29 cellular contexts compared by ENCODE assay signal in the genomic region with DNA sequence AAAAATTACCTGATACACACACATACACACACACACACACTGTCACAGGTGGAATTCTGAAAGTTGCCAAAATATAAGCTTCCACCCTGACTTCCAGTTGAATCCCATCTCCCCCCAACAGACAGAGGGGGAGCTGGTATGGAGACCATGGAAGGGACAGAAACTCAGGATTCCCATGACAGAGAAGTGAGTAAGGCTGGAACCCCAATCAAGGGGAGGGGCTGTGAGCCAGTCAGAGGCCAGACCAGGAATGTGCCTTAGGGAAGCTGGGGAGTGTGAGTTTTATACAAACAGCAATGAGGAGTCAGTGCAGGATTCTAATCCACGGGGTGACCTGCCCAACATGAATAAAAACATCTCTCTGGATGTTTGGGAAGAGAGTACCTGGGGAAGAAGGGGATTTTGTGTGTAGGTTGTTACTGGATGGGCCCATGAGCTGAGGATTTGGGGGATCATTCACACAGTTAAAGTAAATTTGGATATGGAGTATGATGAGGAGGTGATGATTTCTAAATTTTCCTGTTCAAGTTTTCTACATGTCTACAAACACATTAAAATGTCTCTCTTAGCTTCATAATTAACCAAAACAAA. TPM values are rescaled to one million over a fixed set of nuclear protein-coding genes. Genes with fewer than 3 reads are reported as not detected.
DNase-seq lines count a peak whose midpoint lies in the region; ATAC-seq and TF ChIP-seq lines count a peak whose summit lies in the region.
"Had no signal": no experiment of that assay in that cellular context is flagged by ENCODE, and none has a peak within 500 bp of the region (broad histone marks: within the 10 kb centered on the region; RNA-seq: fewer than 3 reads in every experiment).

No MANE protein-coding gene starts in this region.

- H3K27ac ChIP-seq in mammary epithelial cell (ENCODE audit: insufficient read depth, low read depth, low read length) (peak overlapping the region; percentile 73), RWPE1 (no peak overlapping the region), aorta (ENCODE audit: low read depth in 1 of 2, low read length in 2 of 2) (no peak overlapping the region)
- H3K27ac ChIP-seq: 22Rv1, brain microvascular endothelial cell, gastroesophageal sphincter, KMS-11, left lung, parathyroid adenoma, right atrium auricular region, testis had no signal

- intact Hi-C loops in mammary epithelial cell (cut with micrococcal nuclease) (no loop called here), MCF 10A (cut with micrococcal nuclease) (no loop called here), lower leg skin (cut with DNase I; ENCODE audit: low total_unique reads) (no loop called here), aorta (cut with DNase I) (no loop called here)

- H3K79me2 ChIP-seq in mammary epithelial cell (ENCODE audit: insufficient read depth, low read length): no peaks in the 10 kb centered on the region
- H3K79me2 ChIP-seq: parathyroid adenoma had no signal

- TF ChIP-seq CTCF in mammary epithelial cell (conservative IDR thresholded peaks at IDR 0.05 in 1 of 2, IDR thresholded peaks at IDR 0.05 in 1 of 2; ENCODE audit: extremely low read depth in 1 of 2, insufficient read depth in 1 of 2, low read depth in 1 of 2, low read length in 2 of 2) (no peak), MCF 10A (IDR thresholded peaks at IDR 0.05; ENCODE audit: unreplicated experiment) (no peak), RWPE1 (conservative IDR thresholded peaks at IDR 0.05; ENCODE audit: low read depth) (no peak), lower leg skin (IDR thresholded peaks at IDR 0.05) (no peak)

- H3K27me3 ChIP-seq in mammary epithelial cell (ENCODE audit: insufficient read depth, low read length) (no peaks in the 10 kb centered on the region), aorta (ENCODE audit: control insufficient read depth in 1 of 2, insufficient read depth in 2 of 2, low read length in 1 of 2) (no peaks in the 10 kb centered on the region)
- H3K27me3 ChIP-seq: left lung, right atrium auricular region, testis had no signal

- ATAC-seq in aorta (ENCODE audit: low FRiP score): no peak
- ATAC-seq: activated CD8-positive, alpha-beta T cell treated with anti-CD3 and anti-CD28 coated beads, Interleukin-2, amount 10 ng/mL, durations not matched to agents 7 days and 5 days; activated T-helper 17 cell treated with anti-CD3 and anti-CD28 coated beads, Interleukin-2, amount 50 U/mL, for 72 hours; gastroesophageal sphincter; left lung had no signal

- H3K9ac ChIP-seq in mammary epithelial cell (ENCODE audit: insufficient read depth, low read length): no peak overlapping the region
- H3K9ac ChIP-seq: KMS-11, parathyroid adenoma had no signal

- no peak overlapping the region for H3K27ac Mint-ChIP-seq in MCF 10A (ENCODE audit: low read depth, unreplicated experiment)
- H3K27ac Mint-ChIP-seq: activated CD8-positive, alpha-beta T cell treated with anti-CD3 and anti-CD28 coated beads, Interleukin-2, amount 10 ng/mL, durations not matched to agents 7 days and 5 days; activated naive CD4-positive, alpha-beta T cell treated with anti-CD3 and anti-CD28 coated beads, Interleukin-2, amount 10 ng/mL, durations not matched to agents 7 days and 5 days; activated T-helper 17 cell treated with anti-CD3 and anti-CD28 coated beads, Interleukin-2, amount 50 U/mL, for 72 hours; stimulated activated naive CD8-positive, alpha-beta T cell treated with anti-CD3 and anti-CD28 coated beads, Interleukin-15, Interleukin-2, amounts not matched to agents 100 ng/mL and 50 ng/mL, for 24 hours had no signal

- H3K4me3 ChIP-seq in mammary epithelial cell (replicated peaks in 1 of 3; ENCODE audit: insufficient read depth in 1 of 3, low read depth in 2 of 3, low read length in 3 of 3) (no peak overlapping the region), lower leg skin (ENCODE audit: low read depth, poor library complexity, severe bottlenecking) (no peak overlapping the region), aorta (ENCODE audit: low read length in 2 of 2) (no peak overlapping the region)
- H3K4me3 ChIP-seq: gastroesophageal sphincter, left lung, right atrium auricular region, testis had no signal

- H3K4me1 ChIP-seq in mammary epithelial cell (ENCODE audit: insufficient read depth, low read length) (peaks cover 36% of the 10 kb centered on the region), aorta (ENCODE audit: control insufficient read depth in 1 of 2, insufficient read depth in 2 of 2, low read length in 2 of 2) (no peaks in the 10 kb centered on the region)
- H3K4me1 ChIP-seq: Caco-2, gastroesophageal sphincter, left lung, parathyroid adenoma, right atrium auricular region, testis had no signal

- H3K36me3 Mint-ChIP-seq in MCF 10A (ENCODE audit: insufficient read depth, unreplicated experiment): no peaks in the 10 kb centered on the region
- H3K36me3 Mint-ChIP-seq: activated naive CD4-positive, alpha-beta T cell treated with anti-CD3 and anti-CD28 coated beads, Interleukin-2, amount 10 ng/mL, durations not matched to agents 7 days and 5 days; CD14-positive monocyte had no signal

- DNase-seq in mammary epithelial cell (peak; percentile 88), MCF 10A (ENCODE audit: unreplicated experiment) (no peak), RWPE1 (ENCODE audit: low spot score) (peak; percentile 36), hepatic stellate cell (ENCODE audit: low spot score) (peak; percentile 23), NCI-H2029 (lab: John Stamatoyannopoulos, UW) (no peak), globus pallidus (ENCODE audit: low spot score) (no peak), lower leg skin (ENCODE audit: low spot score in 2 of 2) (no peak), aorta (no peak)
- DNase-seq: activated CD4-positive, alpha-beta T cell treated with anti-CD3 and anti-CD28 coated beads for 4 hours; activated CD8-positive, alpha-beta T cell treated with anti-CD3 and anti-CD28 coated beads, Interleukin-2, amount 10 ng/mL, durations not matched to agents 7 days and 5 days; activated naive CD4-positive, alpha-beta T cell treated with anti-CD3 and anti-CD28 coated beads, Interleukin-2, amount 10 ng/mL, durations not matched to agents 7 days and 5 days; brain microvascular endothelial cell; Caco-2; DMS53; HCEC 1CT; hippocampal formation; left lung; NCI-H1417 treated with DMSO at 0.1 percent for 48 hours; NCI-H2081 treated with DMSO at 0.1 percent for 48 hours; small intestine; testis had no signal

- dilution Hi-C loops in mammary epithelial cell (cut with HindIII; ENCODE audit: low sequenced_read_pairs): no loop called here

- no peak overlapping the region for H3K4me3 Mint-ChIP-seq in MCF 10A (ENCODE audit: unreplicated experiment)
- H3K4me3 Mint-ChIP-seq: activated CD8-positive, alpha-beta T cell treated with anti-CD3 and anti-CD28 coated beads, Interleukin-2, amount 10 ng/mL, durations not matched to agents 7 days and 5 days; activated naive CD4-positive, alpha-beta T cell treated with anti-CD3 and anti-CD28 coated beads, Interleukin-2, amount 10 ng/mL, durations not matched to agents 7 days and 5 days; activated T-helper 17 cell treated with anti-CD3 and anti-CD28 coated beads, Interleukin-2, amount 50 U/mL, for 72 hours; CD14-positive monocyte; stimulated activated naive CD8-positive, alpha-beta T cell treated with anti-CD3 and anti-CD28 coated beads, Interleukin-15, Interleukin-2, amounts not matched to agents 100 ng/mL and 50 ng/mL, for 24 hours had no signal

- H3K27me3 Mint-ChIP-seq in MCF 10A (ENCODE audit: insufficient read depth, unreplicated experiment): peaks cover 17% of the 10 kb centered on the region
- H3K27me3 Mint-ChIP-seq: stimulated activated naive CD8-positive, alpha-beta T cell treated with anti-CD3 and anti-CD28 coated beads, Interleukin-15, Interleukin-2, amounts not matched to agents 100 ng/mL and 50 ng/mL, for 24 hours had no signal

- CTCF ChIA-PET in mammary epithelial cell (lab: Charles Lee; ENCODE audit: low non-redundant PET) (interaction anchor here (0.6 kb wide), 1 partner anchor 142 kb away, joined by 4 read pairs; no protein-coding TSS in a partner anchor), MCF 10A (lab: Yijun Ruan, JAX) (interaction anchor here (0.7 kb wide), 2 partner anchors 40 to 48 kb away, joined by 3 read pairs; no protein-coding TSS in a partner anchor), RWPE1 (lab: Yijun Ruan, JAX) (no interaction called here)

- in situ Hi-C loops in mammary epithelial cell (cut with MboI; ENCODE audit: low sequenced_read_pairs in 2 of 2): no loop called here

- BruUV-seq in mammary epithelial cell (replicated peaks; lab: Mats Ljungman, UMichigan): TSS peak; percentile 90
- BruUV-seq in MCF 10A (replicated peaks; lab: Mats Ljungman, UMichigan): no TSS peak

- TF ChIP-seq POLR2A in lower leg skin (IDR thresholded peaks at IDR 0.05): no peak

- H2AFZ ChIP-seq in mammary epithelial cell (ENCODE audit: low read depth, low read length): peak overlapping the region; percentile 54
- H2AFZ ChIP-seq: parathyroid adenoma had no signal

- H3K36me3 ChIP-seq in mammary epithelial cell (ENCODE audit: insufficient read depth, low read length) (no peaks in the 10 kb centered on the region), aorta (ENCODE audit: control insufficient read depth in 1 of 2, insufficient read depth in 2 of 2, low read length in 1 of 2) (no peaks in the 10 kb centered on the region)
- H3K36me3 ChIP-seq: brain microvascular endothelial cell, gastroesophageal sphincter, left lung, right atrium auricular region had no signal

- no peaks in the 10 kb centered on the region for H3K9me3 Mint-ChIP-seq in MCF 10A (ENCODE audit: unreplicated experiment)
- H3K9me3 Mint-ChIP-seq: activated naive CD4-positive, alpha-beta T cell treated with anti-CD3 and anti-CD28 coated beads, Interleukin-2, amount 10 ng/mL, durations not matched to agents 7 days and 5 days; activated T-helper 17 cell treated with anti-CD3 and anti-CD28 coated beads, Interleukin-2, amount 50 U/mL, for 72 hours; stimulated activated naive CD8-positive, alpha-beta T cell treated with anti-CD3 and anti-CD28 coated beads, Interleukin-15, Interleukin-2, amounts not matched to agents 100 ng/mL and 50 ng/mL, for 24 hours had no signal

- H3K9me3 ChIP-seq in mammary epithelial cell (replicated peaks; ENCODE audit: insufficient read depth, low read length): no peaks in the 10 kb centered on the region
- H3K9me3 ChIP-seq in aorta (ENCODE audit: control insufficient read depth, low read length): no peaks in the 10 kb centered on the region
- H3K9me3 ChIP-seq: Caco-2, gastroesophageal sphincter, left lung, right atrium auricular region, testis had no signal

- WGBS in mammary epithelial cell (ENCODE audit: low coverage, missing lambda C conversion rate): 0% methylated on average over 1 of the region's 1 CpG
- WGBS in lower leg skin, 2 donors: 19 to 45% methylated on average over 1 of the region's 1 CpG
- 54 to 56% methylated on average over 1 of the region's 1 CpG for WGBS in aorta, 2 donors

- peak overlapping the region; percentile 24 for H3K4me2 ChIP-seq in mammary epithelial cell (ENCODE audit: insufficient read depth, low read depth, low read length)
- H3K4me2 ChIP-seq: KMS-11 had no signal

- H4K20me1 ChIP-seq in mammary epithelial cell (ENCODE audit: insufficient read depth, low read length): no peaks in the 10 kb centered on the region

- POLR2A ChIA-PET in MCF 10A (lab: Yijun Ruan, JAX): interaction anchor here (0.6 kb wide), 1 partner anchor 191 kb away, joined by 3 read pairs; no protein-coding TSS in a partner anchor
- POLR2A ChIA-PET in RWPE1 (lab: Yijun Ruan, JAX; ENCODE audit: low non-redundant PET): no interaction called here

- no peaks in the 10 kb centered on the region for H3K4me1 Mint-ChIP-seq in MCF 10A (ENCODE audit: insufficient read depth, unreplicated experiment)
- H3K4me1 Mint-ChIP-seq: activated naive CD4-positive, alpha-beta T cell treated with anti-CD3 and anti-CD28 coated beads, Interleukin-2, amount 10 ng/mL, durations not matched to agents 7 days and 5 days; activated T-helper 17 cell treated with anti-CD3 and anti-CD28 coated beads, Interleukin-2, amount 50 U/mL, for 72 hours had no signal

RNA-seq across cellular contexts. Expression of a gene that starts 38.7 kb away (rescaled TPM):
- total RNA-seq in mammary epithelial cell (10 to 100 TPM; 36.4 to 36.7 TPM), MCF 10A (2022) (29.3 and 37.0 TPM in 2 replicates), lower leg skin (10 to 100 TPM; 23.6 to 53.6 (median 29.7) TPM), aorta (10 to 100 TPM; 24.8 to 37.2 TPM)
- polyA plus RNA-seq in mammary epithelial cell (11.7 TPM), aorta (10 to 100 TPM in 1 of 2 donors, 1 to 10 TPM in 1; 7.4 to 18.2 TPM)
- polyA minus RNA-seq in mammary epithelial cell: 29.3 TPM

Comparison
In these comparisons a context has a peak if more than half of its experiments do, and no peak if none do; other contexts are left out.
1. DNase-seq: peak in mammary epithelial cell (single experiment), RWPE1 (single experiment) and hepatic stellate cell (single experiment); none in MCF 10A (single experiment), NCI-H2029 (single experiment), globus pallidus (single experiment), lower leg skin (0 of 2) and aorta (0 of 2).